ENCODE assay signal across 8 cellular contexts in genomic region chr10:92689663-92690210, GRCh38. TPM values are rescaled to one million over a fixed set of nuclear protein-coding genes. Genes with fewer than 3 reads are reported as not detected.
DNase-seq lines count a peak whose midpoint lies in the region; ATAC-seq and TF ChIP-seq lines count a peak whose summit lies in the region.

Gene HHEX, plus strand, starts transcription at chr10:92689955. Its CDS starts 32 bp downstream, at chr10:92689987.

- intact Hi-C loops in CD8-positive, alpha-beta T cell (cut with DNase I, micrococcal nuclease), result no loop called here
- intact Hi-C loops in dendritic cell treated with granulocyte-macrophage colony-stimulating factor and Interleukin-4, amounts not matched to agents 40 ng/mL and 50 ng/mL, for 4 days (cut with micrococcal nuclease), result loop anchor here (1.0 to 5.0 kb wide), 4 partner anchors 68 to 191 kb away; partner anchors contain the start of genes EXOC6 and KIF11
- intact Hi-C loops in left lung (cut with DNase I), result no loop called here

- DNase-seq in CD8-positive, alpha-beta T cell, result peak in 5 of 7 experiments; percentile 16 to 56 (median 29)
- peak; percentile 79 for DNase-seq in HuH-7 (ENCODE audit: low spot score)
- peak; percentile 17 for DNase-seq in T-helper 2 cell treated with Interferon-gamma antibody and Interleukin-4, amounts not matched to agents 5 μg/mL and 100 μg/mL, for 36 hours (ENCODE audit: low spot score)
- peak; percentile 70 to 95 for DNase-seq in left lung
- peak; percentile 66 for DNase-seq in stimulated activated naive CD8-positive, alpha-beta T cell treated with anti-CD3 and anti-CD28 coated beads, Interleukin-15, Interleukin-2, amounts not matched to agents 100 U/mL and 50 U/mL, for 24 hours
- no peak for DNase-seq in NCI-H2107 (lab: John Stamatoyannopoulos, UW)

- H3K27me3 Mint-ChIP-seq in CD8-positive, alpha-beta T cell (ENCODE audit: low read depth), result peaks cover 59% of the 10 kb centered on the region
- H3K27me3 Mint-ChIP-seq in T-helper 2 cell treated with Interferon-gamma antibody and Interleukin-4, amounts not matched to agents 5 μg/mL and 100 μg/mL, for 36 hours (ENCODE audit: low read depth), result peaks cover 83% of the 10 kb centered on the region
- H3K27me3 Mint-ChIP-seq in dendritic cell treated with granulocyte-macrophage colony-stimulating factor and Interleukin-4, amounts not matched to agents 40 ng/mL and 50 ng/mL, for 4 days, result no peaks in the 10 kb centered on the region

- H3K9me3 ChIP-seq in CD8-positive, alpha-beta T cell (ENCODE audit: low read length), result no peaks in the 10 kb centered on the region
- H3K9me3 ChIP-seq in left lung, result no peaks in the 10 kb centered on the region

- no peak within 1 kb of the TSS for H3K27ac ChIP-seq in CD8-positive, alpha-beta T cell (ENCODE audit: low read depth, low read length)
- H3K27ac ChIP-seq in left lung, result peak within 1 kb of the TSS; percentile 82 to 99

- H3K4me3 Mint-ChIP-seq in CD8-positive, alpha-beta T cell, result peak within 1 kb of the TSS; percentile 80
- peak within 1 kb of the TSS; percentile 72 for H3K4me3 Mint-ChIP-seq in T-helper 2 cell treated with Interferon-gamma antibody and Interleukin-4, amounts not matched to agents 5 μg/mL and 100 μg/mL, for 36 hours
- H3K4me3 Mint-ChIP-seq in dendritic cell treated with granulocyte-macrophage colony-stimulating factor and Interleukin-4, amounts not matched to agents 40 ng/mL and 50 ng/mL, for 4 days, result peak within 1 kb of the TSS; percentile 92

- H3K27me3 ChIP-seq in CD8-positive, alpha-beta T cell (ENCODE audit: insufficient read depth, low read length), result peaks cover 30% of the 10 kb centered on the region
- H3K27me3 ChIP-seq in left lung, result peaks cover 12 to 37% of the 10 kb centered on the region in 2 donors

- H3K4me3 ChIP-seq in CD8-positive, alpha-beta T cell (ENCODE audit: low read depth, low read length), result peak within 1 kb of the TSS; percentile 45
- peak within 1 kb of the TSS; percentile 50 to 87 for H3K4me3 ChIP-seq in left lung

- TF ChIP-seq CTCF in CD8-positive, alpha-beta T cell (IDR thresholded peaks at IDR 0.05), result no peak
- TF ChIP-seq CTCF in left lung (IDR thresholded peaks at IDR 0.05), result no peak

- H3K4me1 Mint-ChIP-seq in CD8-positive, alpha-beta T cell (ENCODE audit: low read depth), result peaks cover 25% of the 10 kb centered on the region
- peaks cover 19% of the 10 kb centered on the region for H3K4me1 Mint-ChIP-seq in T-helper 2 cell treated with Interferon-gamma antibody and Interleukin-4, amounts not matched to agents 5 μg/mL and 100 μg/mL, for 36 hours (ENCODE audit: low read depth)
- peaks cover 50% of the 10 kb centered on the region for H3K4me1 Mint-ChIP-seq in dendritic cell treated with granulocyte-macrophage colony-stimulating factor and Interleukin-4, amounts not matched to agents 40 ng/mL and 50 ng/mL, for 4 days (ENCODE audit: low read depth)

- no peak within 1 kb of the TSS for H3K27ac Mint-ChIP-seq in CD8-positive, alpha-beta T cell
- no peak within 1 kb of the TSS for H3K27ac Mint-ChIP-seq in T-helper 2 cell treated with Interferon-gamma antibody and Interleukin-4, amounts not matched to agents 5 μg/mL and 100 μg/mL, for 36 hours
- H3K27ac Mint-ChIP-seq in dendritic cell treated with granulocyte-macrophage colony-stimulating factor and Interleukin-4, amounts not matched to agents 40 ng/mL and 50 ng/mL, for 4 days, result peak within 1 kb of the TSS; percentile 96

- no peaks in the 10 kb centered on the region for H3K36me3 Mint-ChIP-seq in CD8-positive, alpha-beta T cell
- no peaks in the 10 kb centered on the region for H3K36me3 Mint-ChIP-seq in T-helper 2 cell treated with Interferon-gamma antibody and Interleukin-4, amounts not matched to agents 5 μg/mL and 100 μg/mL, for 36 hours (ENCODE audit: low read depth)
- H3K36me3 Mint-ChIP-seq in dendritic cell treated with granulocyte-macrophage colony-stimulating factor and Interleukin-4, amounts not matched to agents 40 ng/mL and 50 ng/mL, for 4 days (ENCODE audit: low read depth), result peaks cover 43% of the 10 kb centered on the region

- POLR2A ChIA-PET in CD8-positive, alpha-beta T cell (lab: Charles Lee), result interaction anchor here (0.6 kb wide), 1 partner anchor 368 kb away, joined by 3 read pairs; no protein-coding TSS in a partner anchor

- CTCF ChIA-PET in CD8-positive, alpha-beta T cell (lab: Charles Lee), result interaction anchor here (1.1 kb wide), 1 partner anchor 21 kb away, joined by 3 read pairs; no protein-coding TSS in a partner anchor

- H3K4me1 ChIP-seq in CD8-positive, alpha-beta T cell (ENCODE audit: insufficient read depth, low read length), result peaks cover 29% of the 10 kb centered on the region
- peaks cover 0 to 43% of the 10 kb centered on the region in 2 donors for H3K4me1 ChIP-seq in left lung

- H3K9me3 Mint-ChIP-seq in CD8-positive, alpha-beta T cell, result peaks cover 10% of the 10 kb centered on the region
- H3K9me3 Mint-ChIP-seq in T-helper 2 cell treated with Interferon-gamma antibody and Interleukin-4, amounts not matched to agents 5 μg/mL and 100 μg/mL, for 36 hours, result no peaks in the 10 kb centered on the region
- H3K9me3 Mint-ChIP-seq in dendritic cell treated with granulocyte-macrophage colony-stimulating factor and Interleukin-4, amounts not matched to agents 40 ng/mL and 50 ng/mL, for 4 days, result peaks cover 9% of the 10 kb centered on the region

- ATAC-seq in CD8-positive, alpha-beta T cell, result peak; percentile 57
- ATAC-seq in GM19324 (IDR thresholded peaks at IDR 0.05; ENCODE audit: low FRiP score, unreplicated experiment), result peak; percentile 48
- ATAC-seq in left lung, result peak; percentile 90
- peak; percentile 56 for ATAC-seq in stimulated activated naive CD8-positive, alpha-beta T cell treated with anti-CD3 and anti-CD28 coated beads, Interleukin-15, Interleukin-2, amounts not matched to agents 100 U/mL and 50 U/mL, for 24 hours

- no peaks in the 10 kb centered on the region for H3K36me3 ChIP-seq in CD8-positive, alpha-beta T cell (ENCODE audit: insufficient read depth, low read length)
- H3K36me3 ChIP-seq in left lung, result peaks cover 0 to 6% of the 10 kb centered on the region in 2 donors

RNA-seq across cellular contexts. Expression of gene HHEX, which starts in this region (rescaled TPM):
- 1 to 10 TPM; 2.0 to 2.2 TPM for total RNA-seq in CD8-positive, alpha-beta T cell
- 10 to 100 TPM; 13.7 to 22.8 TPM for total RNA-seq in left lung

Comparison
In these comparisons a context has a peak if more than half of its experiments do, and no peak if none do; other contexts are left out.
1. RNA of gene HHEX (total RNA-seq): 13.7 to 22.8 TPM in left lung; 2.0 to 2.2 TPM in CD8-positive, alpha-beta T cell; every median in the first group is over 4 times any median in the second.
2. Peak in every context shown above with its lines, with median percentiles within 50 percentile points of each other: ATAC-seq and H3K4me3 Mint-ChIP-seq.